ENCODE assay signal across 11 cellular contexts in genomic region chr3:141383555-141384129, GRCh38. TPM values are rescaled to one million over a fixed set of nuclear protein-coding genes. Genes with fewer than 3 reads are reported as not detected.
DNase-seq lines count a peak whose midpoint lies in the region; ATAC-seq and TF ChIP-seq lines count a peak whose summit lies in the region.
"Had no signal": no experiment of that assay in that cellular context is flagged by ENCODE, and none has a peak within 500 bp of the region (broad histone marks: within the 10 kb centered on the region; RNA-seq: fewer than 3 reads in every experiment).

No MANE protein-coding gene starts in this region.

- H3K36me3 ChIP-seq in SJCRH30, result peaks cover 40% of the 10 kb centered on the region

- in situ Hi-C loops in GM18951 (cut with MboI; ENCODE audit: low sequenced_read_pairs, unreplicated experiment), result no loop called here

- no peaks in the 10 kb centered on the region for H3K27me3 ChIP-seq in SJCRH30

- peak; percentile 22 for TF ChIP-seq POLR2A in GM18951 (IDR thresholded peaks at IDR 0.05; ENCODE audit: extremely low read depth, insufficient read depth, insufficient read length)

- peak; percentile 18 for DNase-seq in RPMI8226
- DNase-seq in fibroblast of peridontal ligament (ENCODE audit: extremely low read depth), result peak; percentile 69
- DNase-seq in superior temporal gyrus (ENCODE audit: extremely low spot score), result peak; percentile 71
- DNase-seq in posterior cingulate gyrus, result no peak
- no peak for DNase-seq in SJCRH30
- DNase-seq in SW 1271 (lab: John Stamatoyannopoulos, UW), result no peak
- DNase-seq: activated CD8-positive, alpha-beta T cell treated with anti-CD3 and anti-CD28 coated beads for 36 hours; effector memory CD4-positive, alpha-beta T cell; naive B cell had no signal

- no peak overlapping the region for H3K4me3 ChIP-seq in SJCRH30

- no peak for ATAC-seq in GM21576 (IDR thresholded peaks at IDR 0.05; ENCODE audit: unreplicated experiment)
- ATAC-seq: activated CD8-positive, alpha-beta T cell treated with anti-CD3 and anti-CD28 coated beads for 36 hours had no signal

- no peaks in the 10 kb centered on the region for H3K4me1 ChIP-seq in SJCRH30

- H3K9me3 ChIP-seq in SJCRH30 (replicated peaks), result no peaks in the 10 kb centered on the region

- intact Hi-C loops in posterior cingulate gyrus (cut with DNase I), result no loop called here

- no peak overlapping the region for H3K27ac ChIP-seq in SJCRH30

RNA-seq across cellular contexts. Expression of gene ZBTB38, which starts 15.3 kb away (rescaled TPM):
- total RNA-seq in SJCRH30 (2014; rRNA removed; shearing (Covaris generic)), result 36.1 and 36.4 TPM in 2 replicates

Comparison
In these comparisons a context has a peak if more than half of its experiments do, and no peak if none do; other contexts are left out.
1. DNase-seq: peak in RPMI8226 (single experiment), fibroblast of peridontal ligament (single experiment) and superior temporal gyrus (single experiment); none in posterior cingulate gyrus (0 of 10), SJCRH30 (0 of 2) and SW 1271 (0 of 2).